29 cellular contexts compared by ENCODE assay signal in the genomic region with DNA sequence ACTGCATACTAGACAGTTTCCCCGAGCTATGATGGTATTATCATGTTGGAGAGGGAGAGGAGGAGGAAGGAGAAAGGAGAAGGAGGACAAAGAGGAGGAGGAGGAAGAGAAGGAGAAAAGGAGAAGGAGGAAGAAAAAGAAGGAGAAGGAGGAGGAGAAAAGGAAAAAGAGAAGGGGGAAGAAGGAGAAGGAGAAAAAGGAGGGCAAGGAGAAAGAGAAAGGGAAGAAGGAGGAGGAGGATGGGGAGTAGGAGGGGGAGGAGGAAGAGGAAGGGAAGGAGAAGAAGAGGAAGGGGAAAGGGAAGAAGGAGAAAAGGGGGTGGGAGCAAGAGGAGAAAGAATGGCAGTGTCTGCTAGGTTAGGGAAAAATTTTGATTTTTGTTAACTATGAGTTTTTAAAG. TPM values are rescaled to one million over a fixed set of nuclear protein-coding genes. Genes with fewer than 3 reads are reported as not detected.
"Had no signal": no experiment of that assay in that cellular context is flagged by ENCODE, and none has a peak within 500 bp of the region (broad histone marks: within the 10 kb centered on the region; RNA-seq: fewer than 3 reads in every experiment).

No MANE protein-coding gene starts in this region.

- H3K9me3 ChIP-seq: gastroesophageal sphincter, left ventricle myocardium inferior, neutrophil, testis, transverse colon had no signal

- H3K27me3 ChIP-seq: testis had no signal

- H3K9me3 Mint-ChIP-seq: activated CD4-positive, alpha-beta memory T cell treated with anti-CD3 and anti-CD28 coated beads for 36 hours; nephron progenitor cell had no signal

- H3K4me1 ChIP-seq: gastroesophageal sphincter, testis, transverse colon had no signal

- H3K4me1 Mint-ChIP-seq: nephron progenitor cell had no signal

- H3K27ac ChIP-seq: gastroesophageal sphincter, hepatocyte, left ventricle myocardium inferior, neutrophil, skin epidermis, testis, transverse colon, VCaP had no signal

- ATAC-seq: gastroesophageal sphincter, sciatic nerve had no signal

- H3K4me3 ChIP-seq: gastroesophageal sphincter, hepatocyte, left ventricle myocardium inferior, lung, skin epidermis, testis, transverse colon had no signal

- FAIRE-seq: endothelial cell of umbilical vein, TTC549 had no signal

- H3K36me3 Mint-ChIP-seq: activated CD4-positive, alpha-beta memory T cell treated with anti-CD3 and anti-CD28 coated beads for 36 hours; activated naive CD8-positive, alpha-beta T cell had no signal

- H3K79me2 ChIP-seq: hepatocyte had no signal

- DNase-seq: activated CD4-positive, alpha-beta memory T cell treated with anti-CD3 and anti-CD28 coated beads for 36 hours; activated CD4-positive, alpha-beta T cell treated with anti-CD3 and anti-CD28 coated beads for 48 hours; activated effector memory CD4-positive, alpha-beta T cell treated with Interleukin-2 at 50 U/mL for 16 hours; activated naive CD4-positive, alpha-beta T cell treated with Interleukin-2 at 50 U/mL for 16 hours; activated T-cell treated with anti-CD3 and anti-CD28 coated beads, Interleukin-2, amount 50 U/mL, for 48 hours; amniotic stem cell; caudate nucleus; cortex of kidney; islet precursor cell; left ventricle myocardium inferior; nephron progenitor cell; stimulated activated CD4-positive, alpha-beta T cell treated with anti-CD3 and anti-CD28 coated beads, Interleukin-12 subunit alpha, Interleukin-12 subunit beta, amount 100 ng/mL, for 4 hours; stimulated activated CD4-positive, alpha-beta T cell treated with anti-CD3 and anti-CD28 coated beads, Interleukin-4, amount 100 ng/mL, for 1 hour; testis; transverse colon had no signal

- H3K36me3 ChIP-seq: gastroesophageal sphincter, left ventricle myocardium inferior, neutrophil, transverse colon had no signal

- H3K4me3 Mint-ChIP-seq: activated CD4-positive, alpha-beta memory T cell treated with anti-CD3 and anti-CD28 coated beads for 36 hours; activated naive CD8-positive, alpha-beta T cell; nephron progenitor cell had no signal

- H3K27ac Mint-ChIP-seq: activated CD4-positive, alpha-beta memory T cell treated with anti-CD3 and anti-CD28 coated beads for 36 hours; activated naive CD8-positive, alpha-beta T cell; nephron progenitor cell had no signal

- H3K4me2 ChIP-seq: hepatocyte had no signal

- H2AFZ ChIP-seq: hepatocyte had no signal

RNA-seq across cellular contexts. Expression of gene TUBB1, which starts 58.5 kb away (rescaled TPM):
- total RNA-seq: activated CD4-positive, alpha-beta memory T cell treated with anti-CD3 and anti-CD28 coated beads for 36 hours; chondrocyte; endothelial cell of umbilical vein; fibroblast of villous mesenchyme; osteocyte; T-helper 1 cell treated with Interleukin-12 subunit alpha and Interleukin-12 subunit beta and Interleukin-4 antibody, amounts not matched to agents 30 ng/mL and 1 ng/mL, for 36 hours; transverse colon had no signal
